17 cellular contexts compared by ENCODE assay signal in the genomic region with DNA sequence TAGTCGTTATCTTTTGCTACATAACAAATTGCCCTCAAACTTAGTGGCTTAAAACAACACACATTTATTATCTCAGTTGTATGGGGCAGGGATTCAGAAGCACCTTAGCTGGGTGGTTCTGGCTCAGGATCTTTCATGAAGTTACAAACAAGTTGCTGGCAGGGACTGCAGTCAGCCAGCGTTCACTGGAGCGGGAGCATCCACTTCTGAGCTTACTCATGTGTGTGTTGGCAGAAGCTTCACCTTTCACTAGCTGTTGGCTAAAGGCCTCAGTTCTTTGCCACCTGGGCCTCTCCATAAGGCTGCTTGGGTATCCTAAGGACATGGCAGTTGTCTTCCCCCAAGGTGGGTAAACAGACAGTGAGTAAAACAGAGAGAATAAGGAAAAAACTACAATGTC.
DNase-seq lines count a peak whose midpoint lies in the region; ATAC-seq and TF ChIP-seq lines count a peak whose summit lies in the region.
"Had no signal": no experiment of that assay in that cellular context is flagged by ENCODE, and none has a peak within 500 bp of the region (broad histone marks: within the 10 kb centered on the region; RNA-seq: fewer than 3 reads in every experiment).

No MANE protein-coding gene starts in this region.

- no peaks in the 10 kb centered on the region for H3K36me3 Mint-ChIP-seq in nephron progenitor cell (ENCODE audit: low read depth)
- H3K36me3 Mint-ChIP-seq: CD4-positive, alpha-beta memory T cell had no signal

- ATAC-seq in GM18907 (IDR thresholded peaks at IDR 0.05; ENCODE audit: unreplicated experiment) = no peak
- no peak for ATAC-seq in GM19397 (IDR thresholded peaks at IDR 0.05; ENCODE audit: unreplicated experiment)
- ATAC-seq: K562 had no signal

- DNase-seq in G401 (ENCODE audit: low spot score) = peak; percentile 34
- peak; percentile 62 for DNase-seq in NCI-H1694 (lab: John Stamatoyannopoulos, UW)
- peak; percentile 13 for DNase-seq in nephron progenitor cell
- no peak for DNase-seq in NCI-H1417 (lab: John Stamatoyannopoulos, UW)
- DNase-seq: BE2C; CD4-positive, alpha-beta memory T cell; EL; NCI-H1105; NCI-H1930; NCI-H226; NCI-H82; SJCRH30 had no signal

- no peak for TF ChIP-seq CTCF in VCaP (conservative IDR thresholded peaks at IDR 0.05)
- no peak for TF ChIP-seq CTCF in nephron progenitor cell (IDR thresholded peaks at IDR 0.05)

- H3K27ac ChIP-seq in VCaP = peak overlapping the region; percentile 19; the same call in 1 of the 2 replicates
- H3K27ac ChIP-seq: HL-60, SJCRH30 had no signal

- no peaks in the 10 kb centered on the region for H3K9me3 Mint-ChIP-seq in nephron progenitor cell

- in situ Hi-C loops in G401 (cut with HindIII; ENCODE audit: low sequenced_read_pairs) = no loop called here

- no peak overlapping the region for H3K4me3 Mint-ChIP-seq in nephron progenitor cell
- H3K4me3 Mint-ChIP-seq: CD4-positive, alpha-beta memory T cell had no signal

- no peak overlapping the region for H3K27ac Mint-ChIP-seq in nephron progenitor cell
- H3K27ac Mint-ChIP-seq: CD4-positive, alpha-beta memory T cell had no signal

- H3K27me3 Mint-ChIP-seq in nephron progenitor cell (ENCODE audit: low read depth, poor library complexity) = peaks cover 3% of the 10 kb centered on the region
- H3K27me3 Mint-ChIP-seq: CD4-positive, alpha-beta memory T cell had no signal

- no peaks in the 10 kb centered on the region for H3K4me1 Mint-ChIP-seq in nephron progenitor cell
- H3K4me1 Mint-ChIP-seq: CD4-positive, alpha-beta memory T cell had no signal

Comparison
In these comparisons a context has a peak if more than half of its experiments do, and no peak if none do; other contexts are left out.
1. DNase-seq: peak in G401 (single experiment), NCI-H1694 (single experiment) and nephron progenitor cell (single experiment); none in NCI-H1417 (0 of 3).